ENCODE assay signal across 10 cellular contexts in genomic region chr20:19975436-19975799, GRCh38. TPM values are rescaled to one million over a fixed set of nuclear protein-coding genes. Genes with fewer than 3 reads are reported as not detected.
A peak's percentile ranks its signal among the peaks of the same experiment; 100 is the strongest.
DNase-seq lines count a peak whose midpoint lies in the region; ATAC-seq lines count a peak whose summit lies in the region.
"Had no signal": no experiment of that assay in that cellular context is flagged by ENCODE, and none has a peak within 500 bp of the region (broad histone marks: within the 10 kb centered on the region; RNA-seq: fewer than 3 reads in every experiment).

No MANE protein-coding gene starts in this region.

- intact Hi-C loops in right cardiac atrium (cut with DNase I) = loop anchor here in 1 of 4 donors (10.0 kb wide), 1 partner anchor 191 kb away; no protein-coding TSS in a partner anchor
- intact Hi-C loops in activated T-helper 2 cell treated with anti-CD3 and anti-CD28 coated beads, Interferon-gamma antibody, Interleukin-2, Interleukin-4, amounts not matched to agents 10 μg/mL and 5 μg/mL and 100 μg/mL, durations not matched to agents 14 hours and 24 hours and 36 hours (cut with micrococcal nuclease) = no loop called here

- H3K27me3 ChIP-seq in right cardiac atrium (ENCODE audit: control insufficient read depth, insufficient read depth) (no peaks in the 10 kb centered on the region), skeletal muscle tissue (ENCODE audit: control insufficient read depth in 3 of 3, insufficient read depth in 3 of 3, low read length in 3 of 3) (no peaks in the 10 kb centered on the region)

- H3K9ac ChIP-seq in skeletal muscle tissue (ENCODE audit: low read depth in 1 of 3, low read length in 3 of 3) = peak overlapping the region; percentile 75 to 94 (median 90)

- peak overlapping the region; percentile 87 for H3K27ac ChIP-seq in angular gyrus (ENCODE audit: low read depth, low read length)
- peak overlapping the region; percentile 95 for H3K27ac ChIP-seq in right cardiac atrium (ENCODE audit: low read length)
- H3K27ac ChIP-seq in skeletal muscle tissue (ENCODE audit: low read depth, low read length) = peak overlapping the region; percentile 85

- H3K36me3 Mint-ChIP-seq in activated T-helper 2 cell treated with anti-CD3 and anti-CD28 coated beads, Interferon-gamma antibody, Interleukin-2, Interleukin-4, amounts not matched to agents 10 μg/mL and 5 μg/mL and 100 μg/mL, durations not matched to agents 14 hours and 24 hours and 36 hours (ENCODE audit: low read depth) = no peaks in the 10 kb centered on the region

- H3K9me3 Mint-ChIP-seq in activated T-helper 2 cell treated with anti-CD3 and anti-CD28 coated beads, Interferon-gamma antibody, Interleukin-2, Interleukin-4, amounts not matched to agents 10 μg/mL and 5 μg/mL and 100 μg/mL, durations not matched to agents 14 hours and 24 hours and 36 hours = no peaks in the 10 kb centered on the region
- H3K9me3 Mint-ChIP-seq: effector memory CD8-positive, alpha-beta T cell had no signal

- H3K27ac Mint-ChIP-seq in activated T-helper 2 cell treated with anti-CD3 and anti-CD28 coated beads, Interferon-gamma antibody, Interleukin-2, Interleukin-4, amounts not matched to agents 10 μg/mL and 5 μg/mL and 100 μg/mL, durations not matched to agents 14 hours and 24 hours and 36 hours = no peak overlapping the region
- H3K27ac Mint-ChIP-seq: effector memory CD8-positive, alpha-beta T cell had no signal

- ATAC-seq in right cardiac atrium (peak; percentile 4 to 17), HG02981 (IDR thresholded peaks at IDR 0.05; ENCODE audit: unreplicated experiment) (no peak), GM21528 (IDR thresholded peaks at IDR 0.05; ENCODE audit: low FRiP score, unreplicated experiment) (no peak)
- ATAC-seq: effector memory CD8-positive, alpha-beta T cell had no signal

- WGBS in right cardiac atrium = 18% methylated on average over 18 of the region's 18 CpGs

- H3K4me3 ChIP-seq in right cardiac atrium (ENCODE audit: low read length) (peak overlapping the region; percentile 40), skeletal muscle tissue (ENCODE audit: low read length in 3 of 3) (peak overlapping the region; percentile 75 to 90 (median 84))

- in situ Hi-C loops in G401 (cut with HindIII; ENCODE audit: low sequenced_read_pairs) = no loop called here

- H3K36me3 ChIP-seq in skeletal muscle tissue (ENCODE audit: control insufficient read depth in 3 of 3, insufficient read depth in 3 of 3, low read length in 3 of 3) = peaks cover 8 to 16% (median 13%) of the 10 kb centered on the region in 3 donors

- H3K9me3 ChIP-seq in right cardiac atrium (ENCODE audit: control insufficient read depth, low read length) = no peaks in the 10 kb centered on the region
- H3K9me3 ChIP-seq in skeletal muscle tissue (ENCODE audit: control insufficient read depth in 3 of 3, low read length in 3 of 3) = no peaks in the 10 kb centered on the region

- H3K4me1 Mint-ChIP-seq in activated T-helper 2 cell treated with anti-CD3 and anti-CD28 coated beads, Interferon-gamma antibody, Interleukin-2, Interleukin-4, amounts not matched to agents 10 μg/mL and 5 μg/mL and 100 μg/mL, durations not matched to agents 14 hours and 24 hours and 36 hours (ENCODE audit: low read depth) = no peaks in the 10 kb centered on the region

- H3K4me1 ChIP-seq in right cardiac atrium (ENCODE audit: control insufficient read depth, insufficient read depth, low read length) = peaks cover 12% of the 10 kb centered on the region
- H3K4me1 ChIP-seq in skeletal muscle tissue (ENCODE audit: control insufficient read depth in 3 of 3, insufficient read depth in 3 of 3, low read length in 3 of 3) = peaks cover 58 to 60% (median 59%) of the 10 kb centered on the region in 3 donors

- peak; percentile 30 for DNase-seq in G401 (ENCODE audit: low spot score)
- DNase-seq in right cardiac atrium = no peak
- DNase-seq in medulla oblongata (ENCODE audit: extremely low spot score) = no peak
- no peak for DNase-seq in activated T-helper 2 cell treated with anti-CD3 and anti-CD28 coated beads, Interferon-gamma antibody, Interleukin-2, Interleukin-4, amounts not matched to agents 10 μg/mL and 5 μg/mL and 100 μg/mL, durations not matched to agents 14 hours and 24 hours and 36 hours (ENCODE audit: low spot score)
- DNase-seq: effector memory CD8-positive, alpha-beta T cell; stimulated activated CD4-positive, alpha-beta T cell treated with anti-CD3 and anti-CD28 coated beads, Interleukin-4, amount 100 ng/mL, for 24 hours had no signal

- no peaks in the 10 kb centered on the region for H3K27me3 Mint-ChIP-seq in activated T-helper 2 cell treated with anti-CD3 and anti-CD28 coated beads, Interferon-gamma antibody, Interleukin-2, Interleukin-4, amounts not matched to agents 10 μg/mL and 5 μg/mL and 100 μg/mL, durations not matched to agents 14 hours and 24 hours and 36 hours (ENCODE audit: low read depth)

- no peak overlapping the region for H3K4me3 Mint-ChIP-seq in activated T-helper 2 cell treated with anti-CD3 and anti-CD28 coated beads, Interferon-gamma antibody, Interleukin-2, Interleukin-4, amounts not matched to agents 10 μg/mL and 5 μg/mL and 100 μg/mL, durations not matched to agents 14 hours and 24 hours and 36 hours (ENCODE audit: low read depth)
- H3K4me3 Mint-ChIP-seq: effector memory CD8-positive, alpha-beta T cell had no signal

RNA-seq across cellular contexts. Expression of gene NAA20, which starts 41.7 kb away (rescaled TPM):
- total RNA-seq in G401 (2014; rRNA removed; shearing (Covaris generic)) = 55.0 and 88.2 TPM in 2 replicates
- total RNA-seq in right cardiac atrium (10 to 100 TPM; 49.4 to 59.5 (median 54.8) TPM), skeletal muscle tissue (58.5 TPM)
- polyA plus RNA-seq in right cardiac atrium = 82.9 TPM
- 72.9 and 76.0 TPM in 2 replicates for total RNA-seq in activated T-helper 2 cell treated with anti-CD3 and anti-CD28 coated beads, Interferon-gamma antibody, Interleukin-2, Interleukin-4, amounts not matched to agents 10 μg/mL and 5 μg/mL and 100 μg/mL, durations not matched to agents 14 hours and 24 hours and 36 hours

Comparison
In these comparisons a context has a peak if more than half of its experiments do, and no peak if none do; other contexts are left out.
1. ATAC-seq: peak in right cardiac atrium (2 of 2); none in HG02981 (single experiment) and GM21528 (single experiment).
2. Peak in every context shown above with its lines, with median percentiles within 50 percentile points of each other: H3K27ac ChIP-seq.